8 cellular contexts compared by ENCODE assay signal in the genomic region with DNA sequence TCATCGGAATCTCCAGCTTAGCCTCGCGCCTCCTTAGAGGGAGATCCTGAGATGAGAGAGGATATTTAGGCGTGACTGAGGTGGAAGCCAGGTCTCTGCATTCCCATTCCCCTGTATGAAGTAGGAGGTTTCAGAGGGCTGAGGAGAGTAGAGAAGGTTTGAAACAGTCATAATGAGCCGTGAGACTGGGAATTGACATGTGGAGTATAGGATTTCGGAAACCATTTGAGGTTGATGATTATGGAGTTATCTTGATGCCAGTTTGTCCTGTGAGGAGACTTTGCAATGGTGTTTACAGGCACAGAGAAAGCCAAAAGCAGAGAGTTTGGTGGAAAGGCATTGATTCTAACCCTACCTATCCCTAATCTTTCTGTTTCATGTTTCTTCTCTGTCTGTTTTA. TPM values are rescaled to one million over a fixed set of nuclear protein-coding genes. Genes with fewer than 3 reads are reported as not detected.
DNase-seq lines count a peak whose midpoint lies in the region; ATAC-seq and TF ChIP-seq lines count a peak whose summit lies in the region.

No MANE protein-coding gene starts in this region.

- H3K27ac ChIP-seq in BLaER1: peak overlapping the region; percentile 47
- peak overlapping the region in 28 of 59 donors; percentile 1 to 64 (median 38) for H3K27ac ChIP-seq in dorsolateral prefrontal cortex

- H3K4me1 Mint-ChIP-seq in IgD-negative memory B cell: peaks cover 19 to 25% (median 22%) of the 10 kb centered on the region in 3 donors
- peaks cover 19 to 23% of the 10 kb centered on the region in 2 donors for H3K4me1 Mint-ChIP-seq in natural killer cell treated with Interleukin-12 subunit alpha and Interleukin-12 subunit beta and Interleukin-15 and Interleukin-18, amount 100 ng/mL, for 72 hours (ENCODE audit: low read depth in 2 of 2)

- H3K9me3 ChIP-seq in BLaER1: peaks cover 24% of the 10 kb centered on the region

- no peak for TF ChIP-seq CTCF in dorsolateral prefrontal cortex (IDR thresholded peaks at IDR 0.05 in 54 of 56, conservative IDR thresholded peaks at IDR 0.05 in 2 of 56; ENCODE audit: low read depth in 1 of 56, partially characterized antibody in 56 of 56)

- H3K36me3 Mint-ChIP-seq in IgD-negative memory B cell: no peaks in the 10 kb centered on the region
- no peaks in the 10 kb centered on the region for H3K36me3 Mint-ChIP-seq in natural killer cell treated with Interleukin-12 subunit alpha and Interleukin-12 subunit beta and Interleukin-15 and Interleukin-18, amount 100 ng/mL, for 72 hours

- ATAC-seq in natural killer cell treated with Interleukin-12 subunit alpha and Interleukin-12 subunit beta and Interleukin-15 and Interleukin-18, amount 100 ng/mL, for 72 hours: no peak
- no peak for ATAC-seq in GM19455 (IDR thresholded peaks at IDR 0.05; ENCODE audit: unreplicated experiment)
- ATAC-seq in GM21529 (IDR thresholded peaks at IDR 0.05; ENCODE audit: unreplicated experiment): no peak

- H3K4me3 Mint-ChIP-seq in IgD-negative memory B cell: peak overlapping the region; percentile 61 to 78 (median 72)
- peak overlapping the region; percentile 55 for H3K4me3 Mint-ChIP-seq in natural killer cell treated with Interleukin-12 subunit alpha and Interleukin-12 subunit beta and Interleukin-15 and Interleukin-18, amount 100 ng/mL, for 72 hours

- H3K4me3 ChIP-seq in BLaER1 (peak overlapping the region; percentile 77), dorsolateral prefrontal cortex (peak overlapping the region in 56 of 59 donors; percentile 29 to 70 (median 56))

- peaks cover 2% of the 10 kb centered on the region for H3K27me3 Mint-ChIP-seq in IgD-negative memory B cell
- peaks cover 0 to 6% of the 10 kb centered on the region in 2 donors for H3K27me3 Mint-ChIP-seq in natural killer cell treated with Interleukin-12 subunit alpha and Interleukin-12 subunit beta and Interleukin-15 and Interleukin-18, amount 100 ng/mL, for 72 hours

- H3K9me3 Mint-ChIP-seq in IgD-negative memory B cell: no peaks in the 10 kb centered on the region
- H3K9me3 Mint-ChIP-seq in natural killer cell treated with Interleukin-12 subunit alpha and Interleukin-12 subunit beta and Interleukin-15 and Interleukin-18, amount 100 ng/mL, for 72 hours: no peaks in the 10 kb centered on the region

- H3K36me3 ChIP-seq in BLaER1: peaks cover 16% of the 10 kb centered on the region; the same call in 1 of the 2 replicates

- H3K27ac Mint-ChIP-seq in IgD-negative memory B cell: no peak overlapping the region
- H3K27ac Mint-ChIP-seq in natural killer cell treated with Interleukin-12 subunit alpha and Interleukin-12 subunit beta and Interleukin-15 and Interleukin-18, amount 100 ng/mL, for 72 hours: no peak overlapping the region

- no peaks in the 10 kb centered on the region for H4K20me1 ChIP-seq in BLaER1

- H3K9ac ChIP-seq in BLaER1: peak overlapping the region; percentile 72

- intact Hi-C loops in dorsolateral prefrontal cortex (cut with DNase I) (no loop called here), posterior cingulate gyrus (cut with DNase I) (loop anchor here (10.0 kb wide), 1 partner anchor 69 kb away; no protein-coding TSS in a partner anchor)

- peak overlapping the region; percentile 84 for H3K4me2 ChIP-seq in BLaER1

- H3K4me1 ChIP-seq in BLaER1: peaks cover 45% of the 10 kb centered on the region

- no peaks in the 10 kb centered on the region for H3K27me3 ChIP-seq in BLaER1
- peaks cover 0 to 60% (median 6%) of the 10 kb centered on the region in 45 donors for H3K27me3 ChIP-seq in dorsolateral prefrontal cortex

- DNase-seq in dorsolateral prefrontal cortex (no peak), posterior cingulate gyrus (no peak)
- no peak for DNase-seq in natural killer cell treated with Interleukin-12 subunit alpha and Interleukin-12 subunit beta and Interleukin-15 and Interleukin-18, amount 100 ng/mL, for 72 hours (ENCODE audit: low spot score)
- DNase-seq in stimulated activated naive CD4-positive, alpha-beta T cell treated with Interleukin-2 at 50 U/mL for 16 hours (lab: John Stamatoyannopoulos, UW): no peak

RNA-seq across cellular contexts. Expression of a gene that starts 2.0 kb away (rescaled TPM):
- 4.0 TPM for polyA plus RNA-seq in IgD-negative memory B cell
- total RNA-seq in dorsolateral prefrontal cortex: 10 to 100 TPM in 30 of 120 experiments, 1 to 10 TPM in 90; 2.3 to 27.4 (median 8.2) TPM
- 1 to 10 TPM; 2.0 to 2.9 TPM for total RNA-seq in natural killer cell treated with Interleukin-12 subunit alpha and Interleukin-12 subunit beta and Interleukin-15 and Interleukin-18, amount 100 ng/mL, for 72 hours

RNA-seq across cellular contexts. Expression of a gene that starts 30.4 kb away (rescaled TPM):
- polyA plus RNA-seq in IgD-negative memory B cell: 0.23 TPM
- total RNA-seq in dorsolateral prefrontal cortex: 10 to 100 TPM in 72 of 120 experiments, 1 to 10 TPM in 48; 5.4 to 16.7 (median 10.6) TPM
- 1 to 10 TPM; 2.2 to 4.4 TPM for total RNA-seq in natural killer cell treated with Interleukin-12 subunit alpha and Interleukin-12 subunit beta and Interleukin-15 and Interleukin-18, amount 100 ng/mL, for 72 hours
